Comparison of ENCODE assay signal across 28 cellular contexts in the genomic region with DNA sequence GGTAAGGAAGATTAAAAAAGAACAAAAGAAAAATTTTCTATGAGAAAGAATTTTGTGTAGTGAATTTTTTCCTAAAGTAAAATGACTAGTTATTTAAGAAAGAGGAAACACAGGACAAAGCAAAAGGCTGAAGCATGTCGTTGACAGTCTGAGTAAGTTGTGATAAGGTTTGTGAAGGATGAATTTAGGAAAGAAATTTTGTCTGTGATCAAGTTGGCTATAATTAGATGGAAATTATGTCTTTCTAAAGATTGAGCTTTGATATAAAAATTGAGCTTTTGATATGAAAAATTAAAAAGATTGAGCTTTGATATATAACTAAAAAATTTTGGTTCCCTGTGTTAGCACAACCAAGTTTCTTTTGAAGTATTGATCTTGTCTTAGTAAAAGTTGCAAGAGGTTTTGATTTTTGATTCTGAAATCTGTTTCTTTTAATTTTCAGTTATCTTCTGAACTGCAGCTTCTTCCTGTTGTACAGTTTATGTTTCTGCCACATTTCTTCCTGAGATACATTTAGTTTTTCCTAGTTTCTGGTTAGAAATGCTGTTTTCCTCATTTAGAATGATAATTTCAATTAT.
"Had no signal": no experiment of that assay in that cellular context is flagged by ENCODE, and none has a peak within 500 bp of the region (broad histone marks: within the 10 kb centered on the region; RNA-seq: fewer than 3 reads in every experiment).

No MANE protein-coding gene starts in this region.

- H3K27ac ChIP-seq: neural progenitor cell, ovary, parathyroid adenoma, psoas muscle, right lobe of liver, sigmoid colon, stomach, thoracic aorta, thyroid gland, tibial nerve, upper lobe of left lung, uterus had no signal

- H3K9me3 ChIP-seq: ovary, psoas muscle, right lobe of liver, sigmoid colon, stomach, thoracic aorta, thyroid gland, upper lobe of left lung, uterus had no signal

- H3K36me3 ChIP-seq: neural progenitor cell, ovary, right lobe of liver, sigmoid colon, stomach, thoracic aorta, thyroid gland, tibial nerve, upper lobe of left lung, uterus had no signal

- DNase-seq: natural killer cell; occipital lobe; ovary; posterior cingulate gyrus; psoas muscle; right cardiac atrium; right lobe of liver; sigmoid colon; small intestine; stimulated activated CD4-positive, alpha-beta T cell treated with anti-CD3 and anti-CD28 coated beads, Interleukin-15, amount 100 ng/mL, for 24 hours; stimulated activated CD4-positive, alpha-beta T cell treated with anti-CD3 and anti-CD28 coated beads, Interleukin-2, amount 100 ng/mL, for 24 hours; stimulated activated CD4-positive, alpha-beta T cell treated with anti-CD3 and anti-CD28 coated beads, Interleukin-2, amount 100 ng/mL, for 48 hours; stimulated activated CD4-positive, alpha-beta T cell treated with anti-CD3 and anti-CD28 coated beads, Interleukin-4, amount 100 ng/mL, for 24 hours; stimulated activated naive B cell treated with anti-CD40 and anti-IgM and Interleukin-4, amounts not matched to agents 10 μg/mL and 1 μg/mL and 100 μg/mL, for 72 hours; stimulated activated naive CD4-positive, alpha-beta T cell treated with Interleukin-2 at 50 U/mL for 16 hours; stomach; thyroid gland; trophoblast cell; upper lobe of left lung; uterus had no signal

- H3K4me3 Mint-ChIP-seq: natural killer cell; nephron; neural progenitor cell; stimulated activated effector memory CD8-positive, alpha-beta T cell treated with anti-CD3 and anti-CD28 coated beads, Interleukin-12 subunit alpha, Interleukin-12 subunit beta, amount 100 ng/mL, for 72 hours; stimulated activated naive B cell treated with anti-CD40 and anti-IgM and Interleukin-4, amounts not matched to agents 10 μg/mL and 1 μg/mL and 100 μg/mL, for 72 hours; stimulated activated naive CD8-positive, alpha-beta T cell treated with anti-CD3 and anti-CD28 coated beads, Interleukin-15, Interleukin-2, amounts not matched to agents 100 ng/mL and 50 ng/mL, for 24 hours had no signal

- H3K27me3 ChIP-seq: neural progenitor cell, ovary, right lobe of liver, sigmoid colon, stomach, thyroid gland, tibial nerve, upper lobe of left lung, uterus had no signal

- ATAC-seq: natural killer cell; psoas muscle; right cardiac atrium; right lobe of liver; stimulated activated effector memory CD8-positive, alpha-beta T cell treated with anti-CD3 and anti-CD28 coated beads, Interleukin-12 subunit alpha, Interleukin-12 subunit beta, amount 100 ng/mL, for 72 hours; stimulated activated naive B cell treated with anti-CD40 and anti-IgM and Interleukin-4, amounts not matched to agents 10 μg/mL and 1 μg/mL and 100 μg/mL, for 72 hours had no signal

- H3K27me3 Mint-ChIP-seq: progenitor cell of endocrine pancreas; stimulated activated naive B cell treated with anti-CD40 and anti-IgM and Interleukin-4, amounts not matched to agents 10 μg/mL and 1 μg/mL and 100 μg/mL, for 72 hours had no signal

- H3K27ac Mint-ChIP-seq: natural killer cell; nephron; neural progenitor cell; progenitor cell of endocrine pancreas; stimulated activated effector memory CD8-positive, alpha-beta T cell treated with anti-CD3 and anti-CD28 coated beads, Interleukin-12 subunit alpha, Interleukin-12 subunit beta, amount 100 ng/mL, for 72 hours; stimulated activated naive B cell treated with anti-CD40 and anti-IgM and Interleukin-4, amounts not matched to agents 10 μg/mL and 1 μg/mL and 100 μg/mL, for 72 hours; stimulated activated naive CD8-positive, alpha-beta T cell treated with anti-CD3 and anti-CD28 coated beads, Interleukin-15, Interleukin-2, amounts not matched to agents 100 ng/mL and 50 ng/mL, for 24 hours had no signal

- FAIRE-seq: small intestine had no signal

- H3K9me3 Mint-ChIP-seq: natural killer cell; stimulated activated effector memory CD8-positive, alpha-beta T cell treated with anti-CD3 and anti-CD28 coated beads, Interleukin-12 subunit alpha, Interleukin-12 subunit beta, amount 100 ng/mL, for 72 hours; stimulated activated naive CD8-positive, alpha-beta T cell treated with anti-CD3 and anti-CD28 coated beads, Interleukin-15, Interleukin-2, amounts not matched to agents 100 ng/mL and 50 ng/mL, for 24 hours had no signal

- H3K4me3 ChIP-seq: neural progenitor cell, ovary, psoas muscle, right lobe of liver, sigmoid colon, stomach, thoracic aorta, thyroid gland, tibial nerve, upper lobe of left lung, uterus had no signal

- H3K36me3 Mint-ChIP-seq: natural killer cell; neural progenitor cell; stimulated activated effector memory CD8-positive, alpha-beta T cell treated with anti-CD3 and anti-CD28 coated beads, Interleukin-12 subunit alpha, Interleukin-12 subunit beta, amount 100 ng/mL, for 72 hours; stimulated activated naive B cell treated with anti-CD40 and anti-IgM and Interleukin-4, amounts not matched to agents 10 μg/mL and 1 μg/mL and 100 μg/mL, for 72 hours had no signal

- H3K9ac ChIP-seq: neural progenitor cell, parathyroid adenoma had no signal

- H3K4me1 Mint-ChIP-seq: natural killer cell; nephron; neural progenitor cell; stimulated activated effector memory CD8-positive, alpha-beta T cell treated with anti-CD3 and anti-CD28 coated beads, Interleukin-12 subunit alpha, Interleukin-12 subunit beta, amount 100 ng/mL, for 72 hours had no signal

- H3K4me1 ChIP-seq: neural progenitor cell, parathyroid adenoma, psoas muscle, right lobe of liver, sigmoid colon, stomach, thyroid gland, tibial nerve, upper lobe of left lung, uterus had no signal
